11 cellular contexts compared by ENCODE assay signal in the genomic region with DNA sequence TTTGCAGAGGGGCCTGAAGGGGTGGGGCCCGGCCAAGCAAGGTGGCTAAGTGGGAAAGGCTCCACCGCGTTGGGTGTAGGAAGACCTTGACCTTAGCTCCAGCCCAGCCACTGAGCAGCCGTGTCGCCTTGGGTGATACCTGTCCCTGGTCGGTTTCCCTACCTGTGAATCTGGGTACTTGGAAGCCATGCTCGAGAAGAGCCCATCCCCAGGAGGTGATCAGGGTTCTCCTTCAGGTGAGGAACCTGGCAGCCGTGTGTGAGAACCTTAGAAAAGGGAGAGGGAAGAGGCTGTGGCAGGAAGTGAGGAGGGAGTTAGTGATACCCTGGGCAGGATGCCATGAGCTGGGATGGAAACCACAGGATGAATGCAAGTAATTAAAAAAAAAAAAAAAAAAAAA. TPM values are rescaled to one million over a fixed set of nuclear protein-coding genes. Genes with fewer than 3 reads are reported as not detected.
DNase-seq lines count a peak whose midpoint lies in the region; ATAC-seq, FAIRE-seq and TF ChIP-seq lines count a peak whose summit lies in the region.
"Had no signal": no experiment of that assay in that cellular context is flagged by ENCODE, and none has a peak within 500 bp of the region (broad histone marks: within the 10 kb centered on the region; RNA-seq: fewer than 3 reads in every experiment).

No MANE protein-coding gene starts in this region.

- H3K36me3 ChIP-seq in kidney (ENCODE audit: control insufficient read depth in 1 of 2, insufficient read depth in 2 of 2, low read length in 2 of 2), result no peaks in the 10 kb centered on the region

- H3K4me1 ChIP-seq in kidney (ENCODE audit: control insufficient read depth in 1 of 2, insufficient read depth in 1 of 2, low read depth in 1 of 2, low read length in 2 of 2), result peaks cover 11 to 15% of the 10 kb centered on the region in 2 donors

- ATAC-seq in GM21367 (IDR thresholded peaks at IDR 0.05; ENCODE audit: unreplicated experiment) (no peak), GM19395 (IDR thresholded peaks at IDR 0.05; ENCODE audit: unreplicated experiment) (no peak)

- peak overlapping the region in 1 of 2 donors; percentile 85 for H3K27ac ChIP-seq in kidney (ENCODE audit: low read depth in 2 of 2, low read length in 2 of 2)

- H3K9ac ChIP-seq in kidney (ENCODE audit: low read length in 2 of 2), result peak overlapping the region in 1 of 2 donors; percentile 35

- H3K9me3 ChIP-seq in kidney (ENCODE audit: control insufficient read depth in 1 of 2, low read length in 2 of 2), result peaks cover 0 to 3% of the 10 kb centered on the region in 2 donors

- FAIRE-seq in kidney (lab: Jason Lieb, UNC), result no peak

- H3K4me3 ChIP-seq in AG10803 (ENCODE audit: low read length) (no peak overlapping the region), kidney (ENCODE audit: low read length in 2 of 2) (peak overlapping the region; percentile 38 to 56)
- no peak overlapping the region for H3K4me3 ChIP-seq in Jurkat, Clone E6-1 (ENCODE audit: low read length)

- intact Hi-C loops in kidney (cut with DNase I), result no loop called here

- TF ChIP-seq CTCF in AG10803 (conservative IDR thresholded peaks at IDR 0.05; ENCODE audit: low read length), result no peak
- TF ChIP-seq CTCF in kidney (IDR thresholded peaks at IDR 0.05; ENCODE audit: borderline replicate concordance, extremely low read depth, insufficient read depth), result no peak

- DNase-seq in AG10803 (ENCODE audit: low read depth) (peak; percentile 90), astrocyte of the hippocampus (ENCODE audit: low read depth, low spot score) (peak; percentile 81), kidney (no peak), superior temporal gyrus (ENCODE audit: extremely low spot score) (no peak), HuH-7.5 (ENCODE audit: low spot score) (no peak)
- DNase-seq in Jurkat, Clone E6-1 (ENCODE audit: low read depth, low spot score), result peak; percentile 60
- DNase-seq: activated T-cell treated with anti-CD3 and anti-CD28 coated beads, Interleukin-2, amount 50 U/mL, for 24 hours; erythroblast; NCI-H1436 had no signal

RNA-seq across cellular contexts. Expression of a gene that starts 21.6 kb away (rescaled TPM):
- 9.1 TPM for polyA plus RNA-seq in Jurkat, Clone E6-1 (2012; ENCODE audit: insufficient read depth, insufficient read length)
- 36.8 TPM for total RNA-seq in kidney
- 15.8 TPM for polyA plus RNA-seq in kidney (ENCODE audit: insufficient read depth, low read depth, low replicate concordance)

Comparison
In these comparisons a context has a peak if more than half of its experiments do, and no peak if none do; other contexts are left out.
1. DNase-seq: peak in AG10803 (single experiment), Jurkat, Clone E6-1 (single experiment) and astrocyte of the hippocampus (single experiment); none in kidney (single experiment), superior temporal gyrus (single experiment) and HuH-7.5 (single experiment).
2. H3K4me3 ChIP-seq: peak in kidney (2 of 2); none in AG10803 (single experiment) and Jurkat, Clone E6-1 (single experiment).